In genomic region chrX:132638313-132638712, GRCh38 we compare ENCODE assay signal across 19 cellular contexts.
"Had no signal": no experiment of that assay in that cellular context is flagged by ENCODE, and none has a peak within 500 bp of the region (broad histone marks: within the 10 kb centered on the region; RNA-seq: fewer than 3 reads in every experiment).

No MANE protein-coding gene starts in this region.

- H3K27me3 Mint-ChIP-seq: dendritic cell treated with granulocyte-macrophage colony-stimulating factor and Interleukin-4, amounts not matched to agents 40 ng/mL and 50 ng/mL, for 4 days; stimulated activated naive CD8-positive, alpha-beta T cell treated with anti-CD3 and anti-CD28 coated beads, Interleukin-15, Interleukin-2, amounts not matched to agents 100 ng/mL and 50 ng/mL, for 24 hours had no signal

- H3K27ac Mint-ChIP-seq: dendritic cell treated with granulocyte-macrophage colony-stimulating factor and Interleukin-4, amounts not matched to agents 40 ng/mL and 50 ng/mL, for 4 days; immature natural killer cell; memory B cell; stimulated activated naive B cell treated with anti-CD40 and anti-IgM and Interleukin-4, amounts not matched to agents 10 μg/mL and 1 μg/mL and 100 μg/mL, for 72 hours; stimulated activated naive CD8-positive, alpha-beta T cell treated with anti-CD3 and anti-CD28 coated beads, Interleukin-15, Interleukin-2, amounts not matched to agents 100 ng/mL and 50 ng/mL, for 24 hours had no signal

- H3K4me3 Mint-ChIP-seq: dendritic cell treated with granulocyte-macrophage colony-stimulating factor and Interleukin-4, amounts not matched to agents 40 ng/mL and 50 ng/mL, for 4 days; immature natural killer cell; memory B cell; natural killer cell treated with Interleukin-12 subunit alpha and Interleukin-12 subunit beta and Interleukin-15 and Interleukin-18, amount 100 ng/mL, for 72 hours; neural crest cell; stimulated activated naive B cell treated with anti-CD40 and anti-IgM and Interleukin-4, amounts not matched to agents 10 μg/mL and 1 μg/mL and 100 μg/mL, for 72 hours; stimulated activated naive CD8-positive, alpha-beta T cell treated with anti-CD3 and anti-CD28 coated beads, Interleukin-15, Interleukin-2, amounts not matched to agents 100 ng/mL and 50 ng/mL, for 24 hours had no signal

- H3K36me3 Mint-ChIP-seq: immature natural killer cell; memory B cell; natural killer cell treated with Interleukin-12 subunit alpha and Interleukin-12 subunit beta and Interleukin-15 and Interleukin-18, amount 100 ng/mL, for 72 hours; stimulated activated naive B cell treated with anti-CD40 and anti-IgM and Interleukin-4, amounts not matched to agents 10 μg/mL and 1 μg/mL and 100 μg/mL, for 72 hours had no signal

- DNase-seq: colonic mucosa; effector CD8-positive, alpha-beta T cell; foreskin keratinocyte; hypothalamus; immature natural killer cell; islet precursor cell; pancreas; right lobe of liver; small intestine; stimulated activated CD4-positive, alpha-beta T cell treated with anti-CD3 and anti-CD28 coated beads, Interleukin-15, amount 100 ng/mL, for 24 hours; stimulated activated CD4-positive, alpha-beta T cell treated with anti-CD3 and anti-CD28 coated beads, Interleukin-2, amount 100 ng/mL, for 48 hours; stimulated activated naive B cell treated with anti-CD40 and anti-IgM and Interleukin-4, amounts not matched to agents 10 μg/mL and 1 μg/mL and 100 μg/mL, for 72 hours; upper lobe of left lung had no signal

- H3K4me1 Mint-ChIP-seq: immature natural killer cell; memory B cell; stimulated activated naive B cell treated with anti-CD40 and anti-IgM and Interleukin-4, amounts not matched to agents 10 μg/mL and 1 μg/mL and 100 μg/mL, for 72 hours had no signal

- ATAC-seq: foreskin keratinocyte; left lobe of liver; natural killer cell treated with Interleukin-12 subunit alpha and Interleukin-12 subunit beta and Interleukin-15 and Interleukin-18, amount 100 ng/mL, for 72 hours; pancreas; right lobe of liver; stimulated activated naive B cell treated with anti-CD40 and anti-IgM and Interleukin-4, amounts not matched to agents 10 μg/mL and 1 μg/mL and 100 μg/mL, for 72 hours had no signal

- H3K9me3 Mint-ChIP-seq: dendritic cell treated with granulocyte-macrophage colony-stimulating factor and Interleukin-4, amounts not matched to agents 40 ng/mL and 50 ng/mL, for 4 days; immature natural killer cell; memory B cell; natural killer cell treated with Interleukin-12 subunit alpha and Interleukin-12 subunit beta and Interleukin-15 and Interleukin-18, amount 100 ng/mL, for 72 hours; stimulated activated naive B cell treated with anti-CD40 and anti-IgM and Interleukin-4, amounts not matched to agents 10 μg/mL and 1 μg/mL and 100 μg/mL, for 72 hours; stimulated activated naive CD8-positive, alpha-beta T cell treated with anti-CD3 and anti-CD28 coated beads, Interleukin-15, Interleukin-2, amounts not matched to agents 100 ng/mL and 50 ng/mL, for 24 hours had no signal
